ENCODE assay signal across 1 cellular context in the genomic region with DNA sequence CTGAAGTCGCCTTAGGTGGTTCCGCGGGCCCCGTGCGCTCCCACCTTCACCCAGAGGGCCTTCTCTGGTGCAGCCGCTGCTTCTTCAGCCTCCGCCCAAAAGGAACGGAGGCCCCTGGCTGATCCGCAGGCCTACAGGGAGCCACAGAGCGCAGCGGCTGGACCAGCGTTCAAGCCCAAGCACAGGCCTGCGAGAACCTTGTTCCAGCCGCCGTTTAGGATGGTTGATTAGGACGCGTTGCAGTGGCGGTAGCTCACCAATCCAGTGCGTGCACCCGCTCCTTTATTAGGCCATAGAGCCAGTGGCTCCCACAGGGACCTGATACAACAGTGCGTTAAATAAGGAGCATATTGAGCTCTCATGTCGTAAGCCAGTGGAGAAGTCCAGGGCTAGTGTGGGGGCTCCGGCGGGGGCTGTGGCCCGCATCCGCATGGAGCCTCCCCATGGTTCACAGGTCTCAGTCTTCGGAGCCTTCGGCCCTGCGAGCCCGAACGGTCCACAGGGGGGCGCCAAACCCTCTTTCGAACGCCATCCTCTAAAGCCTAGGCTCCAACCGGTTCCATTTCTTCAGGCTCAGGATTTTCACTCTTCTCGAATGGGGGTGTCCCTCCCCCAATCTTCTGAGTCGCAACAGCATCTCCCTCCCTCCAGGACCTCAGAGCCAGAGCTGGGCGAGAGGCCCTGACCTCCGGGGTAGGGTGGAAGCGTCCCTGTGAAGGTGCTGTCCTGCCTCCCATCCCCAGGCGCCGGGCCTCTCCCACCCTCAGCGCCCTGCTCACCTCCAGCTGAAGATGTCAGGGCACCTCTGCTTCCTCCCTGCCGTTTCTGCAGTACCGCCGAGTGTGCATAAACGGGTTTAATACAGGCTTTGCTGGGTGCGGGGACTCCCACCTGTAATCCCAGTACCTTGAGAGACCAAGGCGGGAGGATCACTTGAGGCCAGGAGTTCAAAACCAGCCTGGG.
TF ChIP-seq lines count a peak whose summit lies in the region.

No MANE protein-coding gene starts in this region.

TF ChIP-seq in IMR-90, 13 proteins besides CTCF, POLR2A, EP300 and RAD21:
- peak; percentile 45 for TF ChIP-seq SMC3 (IDR thresholded peaks at IDR 0.05; ENCODE audit: low read depth, low read length)
